ENCODE assay signal across 14 cellular contexts in the genomic region with DNA sequence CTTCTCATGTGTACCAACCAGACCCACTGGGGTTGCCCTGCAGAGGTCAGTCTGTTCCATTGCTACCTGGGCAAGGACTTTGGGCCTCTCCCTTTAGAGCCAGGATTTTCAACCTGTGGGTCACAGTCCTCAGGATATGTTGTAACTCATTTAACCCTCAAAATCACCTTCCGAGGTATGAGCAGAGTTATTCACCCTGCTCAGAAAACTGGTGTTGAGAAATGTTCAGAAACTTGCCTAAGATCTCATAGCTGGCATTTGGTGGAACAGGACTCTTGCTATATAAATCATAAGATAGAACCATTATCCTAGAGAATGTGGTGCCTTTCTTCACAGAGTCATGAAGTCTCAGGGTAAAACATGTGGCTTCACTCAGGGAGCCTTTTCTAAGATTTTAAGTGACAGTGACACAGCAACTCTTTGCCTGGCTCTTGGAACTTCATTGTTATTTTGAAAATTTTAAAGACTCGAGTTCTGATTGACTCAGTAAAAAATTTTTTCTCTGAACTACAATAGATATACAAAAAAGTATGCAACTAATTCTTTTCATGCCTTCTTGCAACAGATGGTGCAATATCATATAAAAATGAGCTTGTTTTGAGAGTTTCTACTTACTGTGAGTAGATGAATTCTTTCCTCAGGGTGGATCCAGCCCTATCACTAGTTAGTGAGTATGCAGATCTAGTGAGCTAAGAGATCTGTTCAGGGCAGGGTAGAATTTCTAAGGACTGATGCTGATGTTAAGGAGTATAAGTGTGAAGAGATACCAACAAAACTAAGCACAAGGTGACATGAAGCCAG. TPM values are rescaled to one million over a fixed set of nuclear protein-coding genes. Genes with fewer than 3 reads are reported as not detected.
DNase-seq lines count a peak whose midpoint lies in the region; ATAC-seq and TF ChIP-seq lines count a peak whose summit lies in the region.
"Had no signal": no experiment of that assay in that cellular context is flagged by ENCODE, and none has a peak within 500 bp of the region (broad histone marks: within the 10 kb centered on the region; RNA-seq: fewer than 3 reads in every experiment).

No MANE protein-coding gene starts in this region.

- H3K4me3 ChIP-seq in BJ (ENCODE audit: low read depth, low read length) = no peak overlapping the region
- no peak overlapping the region for H3K4me3 ChIP-seq in SJSA1

- CTCF ChIA-PET in BJ (lab: Yijun Ruan, JAX) = interaction anchor here (0.6 to 2.1 kb wide), 6 partner anchors 8 to 90 kb away, joined by 3 to 6 read pairs (median 4); a partner anchor contains a TSS

- peaks cover 20% of the 10 kb centered on the region for H3K4me1 ChIP-seq in SJSA1 (replicated peaks)

- POLR2A ChIA-PET in BJ (lab: Charles Lee) = interaction anchor here (0.5 to 1.0 kb wide), 2 partner anchors 30 to 389 kb away, joined by 3 read pairs; a partner anchor contains a TSS

- TF ChIP-seq CTCF in BJ (IDR thresholded peaks at IDR 0.05; ENCODE audit: insufficient read depth, low read depth, low read length) (no peak), omental fat pad (IDR thresholded peaks at IDR 0.05) (no peak)

- H3K27ac ChIP-seq in SJSA1 = peak overlapping the region; percentile 72

- H3K9me3 ChIP-seq in SJSA1 (replicated peaks) = no peaks in the 10 kb centered on the region

- DNase-seq in BJ (ENCODE audit: low read depth) (peak; percentile 57), SJSA1 (ENCODE audit: low read depth in 1 of 2, low spot score in 2 of 2) (no peak), fibroblast of gingiva (ENCODE audit: low read depth) (peak; percentile 75), omental fat pad (ENCODE audit: low spot score) (no peak), NCI-H748 treated with DMSO at 0.1 percent for 48 hours (lab: John Stamatoyannopoulos, UW) (no peak)
- no peak for DNase-seq in activated naive CD4-positive, alpha-beta T cell treated with anti-CD3 and anti-CD28 coated beads, Interleukin-2, amount 50 U/mL, for 16 hours
- DNase-seq in activated CD4-positive, alpha-beta T cell treated with anti-CD3 and anti-CD28 coated beads for 1 hour = no peak
- DNase-seq: C1 segment of cervical spinal cord; NCI-H1436; NCI-H524 treated with DMSO at 0.1 percent for 48 hours; right cardiac atrium; stimulated activated naive CD4-positive, alpha-beta T cell; T-helper 2 cell had no signal

- H3K36me3 ChIP-seq in BJ (ENCODE audit: control insufficient read depth, insufficient read depth, low read length) (no peaks in the 10 kb centered on the region), SJSA1 (peaks cover 46% of the 10 kb centered on the region)

- no peaks in the 10 kb centered on the region for H3K27me3 ChIP-seq in BJ (ENCODE audit: control insufficient read depth, insufficient read depth, low read length)
- H3K27me3 ChIP-seq in SJSA1 (replicated peaks) = no peaks in the 10 kb centered on the region

- ATAC-seq in omental fat pad (ENCODE audit: low FRiP score) = peak; percentile 76
- ATAC-seq in GM21381 (IDR thresholded peaks at IDR 0.05; ENCODE audit: unreplicated experiment) = no peak

RNA-seq across cellular contexts. Expression of a gene that starts 29.5 kb away (rescaled TPM):
- 112 and 157 TPM in 2 replicates for polyA plus RNA-seq in BJ (2011; rRNA removed)
- 66.3 and 74.2 TPM in 2 replicates for polyA minus RNA-seq in BJ (2011; rRNA and poly(A)+ RNA removed)
- 234 and 272 TPM in 2 replicates for total RNA-seq in SJSA1 (2014; rRNA removed; shearing (Covaris generic))
- total RNA-seq in omental fat pad = 100 to 1,000 TPM; 224 to 362 (median 285) TPM

Comparison
In these comparisons a context has a peak if more than half of its experiments do, and no peak if none do; other contexts are left out.
1. DNase-seq: peak in BJ (single experiment) and fibroblast of gingiva (single experiment); none in SJSA1 (0 of 2), omental fat pad (single experiment), NCI-H748 treated with DMSO at 0.1 percent for 48 hours (single experiment), activated naive CD4-positive, alpha-beta T cell treated with anti-CD3 and anti-CD28 coated beads, Interleukin-2, amount 50 U/mL, for 16 hours (single experiment) and activated CD4-positive, alpha-beta T cell treated with anti-CD3 and anti-CD28 coated beads for 1 hour (single experiment).